Comparison of ENCODE assay signal across 7 cellular contexts in the genomic region with DNA sequence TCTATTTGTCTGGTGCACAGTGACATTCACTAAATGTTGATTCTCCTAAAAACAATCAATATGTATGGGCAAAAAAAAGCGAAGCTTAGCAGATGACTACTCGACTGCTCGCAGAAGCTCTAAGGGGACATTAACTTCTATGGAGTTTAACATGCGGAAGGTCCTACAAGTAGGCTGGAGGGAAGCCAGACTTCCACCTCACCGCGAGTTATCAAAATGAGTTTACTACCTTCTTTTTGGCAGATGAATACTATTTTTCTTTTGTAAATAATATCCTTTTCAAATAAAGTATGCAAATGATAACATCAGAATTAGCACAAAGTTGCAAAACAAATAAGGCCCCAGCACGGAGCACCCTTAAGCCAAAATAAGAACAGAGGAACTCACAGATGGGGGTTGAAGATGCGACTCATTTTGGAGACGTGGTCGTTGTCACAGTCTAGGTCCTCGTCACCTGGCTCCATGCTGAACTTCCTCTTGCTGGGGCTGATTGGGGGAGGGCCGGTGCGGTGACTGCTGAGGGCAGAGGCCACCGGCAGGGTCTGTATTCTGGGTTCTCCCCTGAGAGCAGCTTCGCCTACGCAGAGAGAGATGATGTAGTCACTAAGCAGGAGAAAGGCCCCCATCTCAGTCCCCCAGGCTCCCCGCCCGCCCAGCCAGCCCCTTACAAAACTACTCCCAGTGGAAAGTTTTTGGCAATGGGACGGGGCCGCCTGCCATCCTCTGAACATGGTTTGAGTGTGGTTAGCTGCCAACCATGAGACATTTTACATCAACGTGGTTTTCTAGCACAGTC. TPM values are rescaled to one million over a fixed set of nuclear protein-coding genes. Genes with fewer than 3 reads are reported as not detected.
DNase-seq lines count a peak whose midpoint lies in the region; ATAC-seq and TF ChIP-seq lines count a peak whose summit lies in the region.

No MANE protein-coding gene starts in this region.

- no peaks in the 10 kb centered on the region for H3K27me3 ChIP-seq in MM.1S (replicated peaks; ENCODE audit: insufficient read depth, low read length)

- H3K36me3 ChIP-seq in MM.1S (replicated peaks; ENCODE audit: insufficient read depth, low read length), result no peaks in the 10 kb centered on the region; the same call in 1 of the 2 replicates

- H3K4me3 ChIP-seq in fibroblast of villous mesenchyme (ENCODE audit: low read depth, low read length) (no peak overlapping the region), skin epidermis (no peak overlapping the region), MM.1S (ENCODE audit: low read length) (no peak overlapping the region)

- peak; percentile 59 for DNase-seq in fibroblast of villous mesenchyme (ENCODE audit: low read depth)
- DNase-seq in NCI-H128 (lab: John Stamatoyannopoulos, UW; ENCODE audit: unreplicated experiment), result no peak
- no peak for DNase-seq in MM.1S

- no peaks in the 10 kb centered on the region for H3K9me2 ChIP-seq in MM.1S (replicated peaks; ENCODE audit: insufficient read depth, low read length)

- peak; percentile 85 for ATAC-seq in GM19025 (IDR thresholded peaks at IDR 0.05; ENCODE audit: low read depth, unreplicated experiment)
- peak; percentile 92 for ATAC-seq in HG02852 (IDR thresholded peaks at IDR 0.05; ENCODE audit: unreplicated experiment)

- TF ChIP-seq CTCF in fibroblast of villous mesenchyme (IDR thresholded peaks at IDR 0.05; ENCODE audit: insufficient read depth, low read depth, low read length), result no peak
- no peak for TF ChIP-seq CTCF in MM.1S (IDR thresholded peaks at IDR 0.05; ENCODE audit: low read length)

- peak; percentile 69 for TF ChIP-seq POLR2A in Raji (IDR thresholded peaks at IDR 0.05; ENCODE audit: insufficient read depth, low read depth, low read length)

- H3K9me3 ChIP-seq in MM.1S (replicated peaks; ENCODE audit: insufficient read depth, low read length), result no peaks in the 10 kb centered on the region; the same call in 1 of the 2 replicates

- H3K27ac ChIP-seq in skin epidermis, result peak overlapping the region in 16 of 21 experiments; percentile 28 to 85 (median 66)
- no peak overlapping the region for H3K27ac ChIP-seq in MM.1S (ENCODE audit: low read length)

- H3K4me2 ChIP-seq in MM.1S (ENCODE audit: low read depth, low read length), result no peak overlapping the region

- no peak overlapping the region for H3K9ac ChIP-seq in MM.1S (ENCODE audit: low read length)

- peaks cover 24% of the 10 kb centered on the region for H3K79me2 ChIP-seq in MM.1S (ENCODE audit: low read length)

- no peaks in the 10 kb centered on the region for H3F3A ChIP-seq in MM.1S (ENCODE audit: insufficient read depth, low read length)

- H4K20me1 ChIP-seq in MM.1S (ENCODE audit: insufficient read depth, low read length), result no peaks in the 10 kb centered on the region

- H2AFZ ChIP-seq in MM.1S (ENCODE audit: low read length), result no peak overlapping the region

- no peaks in the 10 kb centered on the region for H3K4me1 ChIP-seq in MM.1S (ENCODE audit: low read length)

RNA-seq across cellular contexts. Expression of gene VGLL4, which starts 42.1 kb away (rescaled TPM):
- total RNA-seq in fibroblast of villous mesenchyme, result 45.7 and 65.6 TPM in 2 replicates
